In genomic region chr1:45750298-45751038, GRCh38 we compare ENCODE assay signal across 1 cellular context.
TF ChIP-seq lines count a peak whose summit lies in the region.

Gene IPP, minus strand, starts transcription at chr1:45750653. Its CDS starts 4,242 bp downstream, at chr1:45746411.

TF ChIP-seq in K562, 482 proteins besides CTCF, POLR2A, EP300 and RAD21 (continued from another document and continues in another):
- TF ChIP-seq PKNOX1 (IDR thresholded peaks at IDR 0.05) (peak; percentile 89), DMBX1 (CRISPR knock-in tag; IDR thresholded peaks at IDR 0.05; ENCODE audit: borderline replicate concordance) (no peak; the same call in 1 of the 2 replicates), ZC3H11A (IDR thresholded peaks at IDR 0.05; ENCODE audit: low read depth, low read length) (no peak), TFE3 (CRISPR knock-in tag; IDR thresholded peaks at IDR 0.05) (no peak), ILF3 (IDR thresholded peaks at IDR 0.05; ENCODE audit: borderline replicate concordance) (no peak), GTF2A2 (tag; IDR thresholded peaks at IDR 0.05) (no peak), ZBTB7A (IDR thresholded peaks at IDR 0.05; ENCODE audit: borderline replicate concordance, control insufficient read depth, low read depth, low read length) (peak; percentile 65; the same call in 1 of the 2 replicates), SUPT5H (IDR thresholded peaks at IDR 0.05) (peak; percentile 98), SMARCC2 (IDR thresholded peaks at IDR 0.05; ENCODE audit: low read depth) (0 out of 2 replicates have a peak, but pooled peaks have one; percentile 11), ZNF347 (CRISPR knock-in tag; IDR thresholded peaks at IDR 0.05; ENCODE audit: low read depth) (no peak), FOXP1 (CRISPR knock-in tag; IDR thresholded peaks at IDR 0.05) (no peak; the same call in 1 of the 2 replicates), ZNF76 (CRISPR knock-in tag; IDR thresholded peaks at IDR 0.05; ENCODE audit: borderline replicate concordance) (no peak), CTBP1 (IDR thresholded peaks at IDR 0.05; ENCODE audit: borderline replicate concordance) (peak; percentile 88), CREB3L1 (IDR thresholded peaks at IDR 0.05; ENCODE audit: borderline replicate concordance, low read depth) (peak; percentile 66), ZKSCAN1 (IDR thresholded peaks at IDR 0.05; ENCODE audit: low read depth, low read length) (0 out of 2 replicates have a peak, but pooled peaks have one; percentile 40), CC2D1A (IDR thresholded peaks at IDR 0.05) (peak; percentile 45; the same call in 1 of the 2 replicates), USF1 (CRISPR knock-in tag; IDR thresholded peaks at IDR 0.05) (no peak), PHB (CRISPR knock-in tag; IDR thresholded peaks at IDR 0.05) (peak; percentile 87; the same call in 1 of the 2 replicates), ZNF764 (CRISPR knock-in tag; IDR thresholded peaks at IDR 0.05; ENCODE audit: low read depth) (peak; percentile 81), ELK3 (CRISPR knock-in tag; IDR thresholded peaks at IDR 0.05) (0 out of 2 replicates have a peak, but pooled peaks have one; percentile 49), IRF9 (tag; IDR thresholded peaks at IDR 0.05) (no peak), KDM4B (IDR thresholded peaks at IDR 0.05; ENCODE audit: borderline replicate concordance in 2 of 2, low read depth in 1 of 2) (no peak; a peak in 1 of 4 replicates), SNAPC5 (CRISPR knock-in tag; IDR thresholded peaks at IDR 0.05) (no peak), E2F8 (IDR thresholded peaks at IDR 0.05; ENCODE audit: low read depth, partially characterized antibody) (peak; percentile 25), TSHZ1 (CRISPR knock-in tag; IDR thresholded peaks at IDR 0.05) (peak; percentile 31; the same call in 1 of the 2 replicates), E2F3 (CRISPR knock-in tag; IDR thresholded peaks at IDR 0.05) (peak; percentile 29; the same call in 1 of the 2 replicates), ZNF717 (CRISPR knock-in tag; IDR thresholded peaks at IDR 0.05) (no peak), SPI1 (IDR thresholded peaks at IDR 0.05; ENCODE audit: borderline replicate concordance, low read depth, low read length) (peak; percentile 88), ZNF311 (CRISPR knock-in tag; IDR thresholded peaks at IDR 0.05) (no peak), CREB5 (CRISPR knock-in tag; IDR thresholded peaks at IDR 0.05) (no peak), ZNF174 (CRISPR knock-in tag; IDR thresholded peaks at IDR 0.05) (0 out of 2 replicates have a peak, but pooled peaks have one; percentile 31), NFE2 (IDR thresholded peaks at IDR 0.05; ENCODE audit: low read depth) (peak; percentile 81), SRSF3 (IDR thresholded peaks at IDR 0.05; ENCODE audit: insufficient read depth, low read length) (no peak), HNRNPH1 (optimal IDR thresholded peaks at IDR 0.05; ENCODE audit: low read depth, low read length) (no peak), NFYB (IDR thresholded peaks at IDR 0.05; ENCODE audit: extremely low read depth, insufficient read length) (no peak), AFF1 (IDR thresholded peaks at IDR 0.05; ENCODE audit: low read depth in 1 of 2, partially characterized antibody in 2 of 2) (peak; percentile 40 to 51), TCF7 (IDR thresholded peaks at IDR 0.05; ENCODE audit: borderline replicate concordance) (peak; percentile 4; the same call in 1 of the 2 replicates), NR1H2 (CRISPR knock-in tag; IDR thresholded peaks at IDR 0.05) (0 out of 2 replicates have a peak, but pooled peaks have one; percentile 82), MYNN (IDR thresholded peaks at IDR 0.05) (peak; percentile 82; the same call in 1 of the 2 replicates), MYNN (CRISPR knock-in tag; IDR thresholded peaks at IDR 0.05) (no peak), FOXJ3 (CRISPR knock-in tag; IDR thresholded peaks at IDR 0.05) (no peak), NFXL1 (CRISPR knock-in tag; IDR thresholded peaks at IDR 0.05) (no peak), ZNF436 (CRISPR knock-in tag; IDR thresholded peaks at IDR 0.05) (no peak), POLR3A (IDR thresholded peaks at IDR 0.05; ENCODE audit: borderline replicate concordance, extremely low read depth, insufficient read depth, insufficient read length) (no peak)
